Comparison of ENCODE assay signal across 26 cellular contexts in the genomic region with DNA sequence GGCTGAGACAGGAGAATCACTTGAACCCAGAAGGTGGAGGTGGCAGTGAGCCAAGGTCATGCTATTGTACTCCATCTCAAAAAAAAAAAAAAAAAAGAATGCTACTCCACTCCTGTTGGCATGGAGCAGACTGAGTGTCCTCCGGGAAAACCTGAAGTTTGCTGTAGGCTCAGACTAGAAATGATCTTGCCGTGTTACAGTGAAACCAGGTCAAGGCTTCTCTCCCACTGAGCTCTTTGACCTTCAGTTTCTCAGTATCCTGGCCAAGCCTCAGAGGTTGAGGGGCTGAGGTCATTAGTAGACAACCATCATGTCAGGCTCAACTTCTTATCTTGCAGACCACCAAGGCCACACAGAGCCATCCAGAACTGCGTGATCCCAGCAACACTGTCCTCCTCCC.
"Had no signal": no experiment of that assay in that cellular context is flagged by ENCODE, and none has a peak within 500 bp of the region (broad histone marks: within the 10 kb centered on the region; RNA-seq: fewer than 3 reads in every experiment).

No MANE protein-coding gene starts in this region.

- H3K27me3 ChIP-seq: colonic mucosa, esophagus squamous epithelium, suprapubic skin, transverse colon, upper lobe of right lung, uterus had no signal

- H3K9me3 ChIP-seq: colonic mucosa, esophagus squamous epithelium, suprapubic skin, transverse colon, upper lobe of right lung, uterus had no signal

- H3K4me3 Mint-ChIP-seq: central memory CD8-positive, alpha-beta T cell; dendritic cell treated with granulocyte-macrophage colony-stimulating factor and Interleukin-4, amounts not matched to agents 40 ng/mL and 50 ng/mL, for 4 days; memory B cell; natural killer cell treated with Interleukin-12 subunit alpha and Interleukin-12 subunit beta and Interleukin-15 and Interleukin-18, amount 100 ng/mL, for 72 hours; stimulated activated naive CD8-positive, alpha-beta T cell treated with anti-CD3 and anti-CD28 coated beads, Interleukin-15, amount 100 ng/mL, for 72 hours had no signal

- DNase-seq: colonic mucosa; effector memory CD4-positive, alpha-beta T cell; esophagus squamous epithelium; head of caudate nucleus; hippocampal formation; kidney glomerular epithelial cell; left colon; nucleus accumbens; posterior cingulate gyrus; retina; stimulated activated CD4-positive, alpha-beta T cell treated with anti-CD3 and anti-CD28 coated beads, Interleukin-12 subunit alpha, Interleukin-12 subunit beta, amount 100 ng/mL, for 4 hours; stimulated activated CD4-positive, alpha-beta T cell treated with anti-CD3 and anti-CD28 coated beads, Interleukin-1b, Interleukin-23, amount 100 ng/mL, for 48 hours; stimulated activated CD4-positive, alpha-beta T cell treated with anti-CD3 and anti-CD28 coated beads, Interleukin-4, amount 100 ng/mL, for 1 hour; stimulated activated CD8-positive, alpha-beta memory T cell treated with anti-CD3 and anti-CD28 coated beads, Interleukin-4, amount 100 ng/mL, for 48 hours; stimulated activated naive CD4-positive, alpha-beta T cell; stimulated activated naive CD8-positive, alpha-beta T cell treated with anti-CD3 and anti-CD28 coated beads, Interleukin-15, amount 100 ng/mL, for 72 hours; transverse colon; upper lobe of right lung; uterus had no signal

- H3K9me3 Mint-ChIP-seq: central memory CD8-positive, alpha-beta T cell; stimulated activated naive CD8-positive, alpha-beta T cell treated with anti-CD3 and anti-CD28 coated beads, Interleukin-15, amount 100 ng/mL, for 72 hours had no signal

- H3K36me3 Mint-ChIP-seq: natural killer cell treated with Interleukin-12 subunit alpha and Interleukin-12 subunit beta and Interleukin-15 and Interleukin-18, amount 100 ng/mL, for 72 hours had no signal

- H3K27ac ChIP-seq: colonic mucosa, esophagus squamous epithelium, suprapubic skin, transverse colon, upper lobe of right lung, uterus had no signal

- H3K36me3 ChIP-seq: colonic mucosa, esophagus squamous epithelium, suprapubic skin, transverse colon, upper lobe of right lung, uterus had no signal

- H3K4me1 Mint-ChIP-seq: central memory CD8-positive, alpha-beta T cell; memory B cell; stimulated activated naive CD8-positive, alpha-beta T cell treated with anti-CD3 and anti-CD28 coated beads, Interleukin-15, amount 100 ng/mL, for 72 hours had no signal

- H3K27ac Mint-ChIP-seq: dendritic cell treated with granulocyte-macrophage colony-stimulating factor and Interleukin-4, amounts not matched to agents 40 ng/mL and 50 ng/mL, for 4 days; memory B cell; natural killer cell treated with Interleukin-12 subunit alpha and Interleukin-12 subunit beta and Interleukin-15 and Interleukin-18, amount 100 ng/mL, for 72 hours; stimulated activated naive CD8-positive, alpha-beta T cell treated with anti-CD3 and anti-CD28 coated beads, Interleukin-15, amount 100 ng/mL, for 72 hours had no signal

- H3K4me1 ChIP-seq: colonic mucosa, transverse colon, uterus had no signal

- ATAC-seq: left colon; natural killer cell treated with Interleukin-12 subunit alpha and Interleukin-12 subunit beta and Interleukin-15 and Interleukin-18, amount 100 ng/mL, for 72 hours; stimulated activated naive CD8-positive, alpha-beta T cell treated with anti-CD3 and anti-CD28 coated beads, Interleukin-15, amount 100 ng/mL, for 72 hours; upper lobe of right lung had no signal

- H3K4me3 ChIP-seq: colonic mucosa, esophagus squamous epithelium, lung, smooth muscle cell, suprapubic skin, transverse colon, upper lobe of right lung, uterus had no signal

- H3K4me2 ChIP-seq: smooth muscle cell had no signal
